Comparison of ENCODE assay signal across 20 cellular contexts in genomic region chr17:50685334-50685665, GRCh38. TPM values are rescaled to one million over a fixed set of nuclear protein-coding genes. Genes with fewer than 3 reads are reported as not detected.
A peak's percentile ranks its signal among the peaks of the same experiment; 100 is the strongest.
DNase-seq lines count a peak whose midpoint lies in the region; FAIRE-seq and TF ChIP-seq lines count a peak whose summit lies in the region.
"Had no signal": no experiment of that assay in that cellular context is flagged by ENCODE, and none has a peak within 500 bp of the region (broad histone marks: within the 10 kb centered on the region; RNA-seq: fewer than 3 reads in every experiment).

No MANE protein-coding gene starts in this region.

- H3K4me1 ChIP-seq in Caco-2 (peaks cover 90% of the 10 kb centered on the region), hepatocyte (ENCODE audit: insufficient read depth) (peaks cover 48% of the 10 kb centered on the region), parathyroid adenoma (peaks cover 12% of the 10 kb centered on the region), kidney (ENCODE audit: control insufficient read depth in 1 of 2, insufficient read depth in 1 of 2, low read depth in 1 of 2, low read length in 2 of 2) (peaks cover 12 to 21% of the 10 kb centered on the region in 2 donors)

- BruUV-seq in Caco-2 (replicated peaks; lab: Mats Ljungman, UMichigan) = TSS peak; percentile 30

- DNase-seq in Caco-2 = no peak
- no peak for DNase-seq in RWPE1 (ENCODE audit: low spot score)
- DNase-seq in hepatocyte (ENCODE audit: low spot score) = no peak
- DNase-seq in substantia nigra (lab: John Stamatoyannopoulos, UW) = no peak
- DNase-seq in D721Med (ENCODE audit: insufficient read length, low spot score) = no peak
- DNase-seq in kidney = no peak
- DNase-seq in G401 (ENCODE audit: low spot score) = no peak
- DNase-seq: ACHN; AML-193; CD4-positive, CD25-positive, alpha-beta regulatory T cell; DMS79; NCI-H1105 treated with DMSO at 0.1 percent for 48 hours; NCI-H1694 treated with DMSO at 0.1 percent for 48 hours; NCI-H226; NCI-H524 treated with DMSO at 0.1 percent for 48 hours; RPMI8226 had no signal

- H3K27me3 Mint-ChIP-seq in Caco-2 (ENCODE audit: insufficient read depth, unreplicated experiment) = no peaks in the 10 kb centered on the region

- H3K9ac ChIP-seq in parathyroid adenoma = no peak overlapping the region
- no peak overlapping the region for H3K9ac ChIP-seq in kidney (ENCODE audit: low read length in 2 of 2)

- no peak for TF ChIP-seq CTCF in Caco-2 (IDR thresholded peaks at IDR 0.05; ENCODE audit: insufficient read depth in 1 of 2, low read depth in 1 of 2, low read length in 1 of 2, severe bottlenecking in 1 of 2, unreplicated experiment in 1 of 2)
- no peak for TF ChIP-seq CTCF in RWPE1 (conservative IDR thresholded peaks at IDR 0.05; ENCODE audit: low read depth)
- no peak for TF ChIP-seq CTCF in hepatocyte (IDR thresholded peaks at IDR 0.05; ENCODE audit: poor library complexity)
- TF ChIP-seq CTCF in parathyroid adenoma (IDR thresholded peaks at IDR 0.05) = no peak
- TF ChIP-seq CTCF in D721Med (IDR thresholded peaks at IDR 0.05; ENCODE audit: insufficient read depth, missing control alignments) = no peak
- TF ChIP-seq CTCF in kidney (IDR thresholded peaks at IDR 0.05; ENCODE audit: borderline replicate concordance, extremely low read depth, insufficient read depth) = no peak

- in situ Hi-C loops in G401 (cut with HindIII; ENCODE audit: low sequenced_read_pairs) = no loop called here

- CTCF ChIA-PET in Caco-2 (lab: Charles Lee) = interaction anchor here (0.9 to 3.6 kb wide), 5 partner anchors 9 to 62 kb away, joined by 3 to 60 read pairs (median 17); no protein-coding TSS in a partner anchor
- CTCF ChIA-PET in RWPE1 (lab: Yijun Ruan, JAX) = interaction anchor here (0.7 to 1.8 kb wide), 3 partner anchors 54 to 203 kb away, joined by 3 to 7 read pairs (median 3); no protein-coding TSS in a partner anchor

- H3K4me3 ChIP-seq in Caco-2 (ENCODE audit: low read depth, low read length) (peak overlapping the region; percentile 38), hepatocyte (no peak overlapping the region), parathyroid adenoma (ENCODE audit: low read depth, low read length) (no peak overlapping the region), kidney (ENCODE audit: low read length in 2 of 2) (no peak overlapping the region)
- H3K4me3 ChIP-seq: HAP-1, SJSA1 had no signal

- intact Hi-C loops in Caco-2 (cut with micrococcal nuclease; ENCODE audit: unreplicated experiment) = no loop called here
- intact Hi-C loops in kidney (cut with DNase I) = loop anchor here (10.0 kb wide), 1 partner anchor 50 kb away; the partner anchor contains the start of gene ABCC3

- no peaks in the 10 kb centered on the region for H3K79me2 ChIP-seq in hepatocyte
- H3K79me2 ChIP-seq in parathyroid adenoma = no peaks in the 10 kb centered on the region

- H4K20me1 ChIP-seq in hepatocyte (ENCODE audit: insufficient read depth, poor library complexity, severe bottlenecking) = no peaks in the 10 kb centered on the region

- no peaks in the 10 kb centered on the region for H3K9me2 ChIP-seq in hepatocyte (replicated peaks; ENCODE audit: insufficient read depth)

- POLR2A ChIA-PET in Caco-2 (lab: Charles Lee) (interaction anchor here (0.5 to 1.9 kb wide), 6 partner anchors 14 to 775 kb away, joined by 3 to 13 read pairs (median 6); partner anchors contain the start of genes LUC7L3 and TOB1), RWPE1 (lab: Yijun Ruan, JAX; ENCODE audit: low non-redundant PET) (no interaction called here)

- peaks cover 76% of the 10 kb centered on the region for H3K4me1 Mint-ChIP-seq in Caco-2 (ENCODE audit: low read depth, unreplicated experiment)

- 96% methylated on average over 1 of the region's 1 CpG for WGBS in hepatocyte (ENCODE audit: low lambda C conversion rate, missing lambda C conversion rate)

- peak overlapping the region; percentile 96 for H3K27ac Mint-ChIP-seq in Caco-2 (ENCODE audit: unreplicated experiment)
- H3K27ac Mint-ChIP-seq: CD4-positive, CD25-positive, alpha-beta regulatory T cell; IgD-negative memory B cell had no signal

- H2AFZ ChIP-seq in hepatocyte (no peak overlapping the region), parathyroid adenoma (no peak overlapping the region)

- peak overlapping the region; percentile 62 for H3K4me2 ChIP-seq in hepatocyte
- no peak overlapping the region for H3K4me2 ChIP-seq in parathyroid adenoma (ENCODE audit: low read length)

- peaks cover under 1% of the 10 kb centered on the region; the same call in 1 of the 2 replicates for H3K36me3 ChIP-seq in Caco-2 (ENCODE audit: control insufficient read depth, insufficient read depth, low read length)
- H3K36me3 ChIP-seq in hepatocyte (replicated peaks; ENCODE audit: insufficient read depth, low read depth) = no peaks in the 10 kb centered on the region
- H3K36me3 ChIP-seq in parathyroid adenoma (ENCODE audit: control insufficient read depth, insufficient read depth, low read length) = no peaks in the 10 kb centered on the region
- no peaks in the 10 kb centered on the region for H3K36me3 ChIP-seq in kidney (ENCODE audit: control insufficient read depth in 1 of 2, insufficient read depth in 2 of 2, low read length in 2 of 2)
- H3K36me3 ChIP-seq: HAP-1, SJSA1 had no signal

- no peak for FAIRE-seq in D721Med (lab: Jason Lieb, UNC)
- no peak for FAIRE-seq in kidney (lab: Jason Lieb, UNC)

- peak overlapping the region; percentile 77 for H3K4me3 Mint-ChIP-seq in Caco-2 (ENCODE audit: unreplicated experiment)
- H3K4me3 Mint-ChIP-seq: CD4-positive, CD25-positive, alpha-beta regulatory T cell; IgD-negative memory B cell had no signal

- H3K36me3 Mint-ChIP-seq in Caco-2 (ENCODE audit: insufficient read depth, unreplicated experiment) = peaks cover 35% of the 10 kb centered on the region
- H3K36me3 Mint-ChIP-seq: CD4-positive, CD25-positive, alpha-beta regulatory T cell had no signal

- H3K9me3 Mint-ChIP-seq in Caco-2 (ENCODE audit: unreplicated experiment) = no peaks in the 10 kb centered on the region
- H3K9me3 Mint-ChIP-seq: CD4-positive, CD25-positive, alpha-beta regulatory T cell had no signal

- H3K27me3 ChIP-seq in Caco-2 (replicated peaks; ENCODE audit: control insufficient read depth, insufficient read depth, low read length) = no peaks in the 10 kb centered on the region
- no peaks in the 10 kb centered on the region for H3K27me3 ChIP-seq in hepatocyte
- no peaks in the 10 kb centered on the region for H3K27me3 ChIP-seq in parathyroid adenoma (ENCODE audit: control insufficient read depth, insufficient read depth, low read length)
- H3K27me3 ChIP-seq: SJSA1 had no signal

- H3K27ac ChIP-seq in RWPE1 (peak overlapping the region; percentile 94), hepatocyte (peak overlapping the region; percentile 99), parathyroid adenoma (peak overlapping the region; percentile 42), substantia nigra (ENCODE audit: low read depth, low read length, poor library complexity, severe bottlenecking) (no peak overlapping the region), kidney (ENCODE audit: low read depth in 2 of 2, low read length in 2 of 2) (no peak overlapping the region)
- H3K27ac ChIP-seq: SJSA1 had no signal

- H3K9me3 ChIP-seq in Caco-2 (no peaks in the 10 kb centered on the region), hepatocyte (ENCODE audit: low read depth) (no peaks in the 10 kb centered on the region), parathyroid adenoma (ENCODE audit: control insufficient read depth, low read length) (no peaks in the 10 kb centered on the region), kidney (ENCODE audit: control insufficient read depth in 1 of 2, low read length in 2 of 2) (no peaks in the 10 kb centered on the region)
- H3K9me3 ChIP-seq: HAP-1, SJSA1 had no signal

RNA-seq across cellular contexts. Expression of gene ANKRD40, which starts 22.4 kb away (rescaled TPM):
- total RNA-seq in Caco-2 (2022) = 113 and 114 TPM in 2 replicates
- total RNA-seq in hepatocyte = 28.1 and 30.8 TPM in 2 replicates
- polyA plus RNA-seq in hepatocyte = 10.3 and 11.4 TPM in 2 replicates
- 37.6 TPM for total RNA-seq in kidney
- 15.8 TPM for polyA plus RNA-seq in kidney (ENCODE audit: insufficient read depth, low read depth, low replicate concordance)
- 32.1 and 49.0 TPM in 2 replicates for total RNA-seq in G401 (2014; rRNA removed; shearing (Covaris generic))

RNA-seq across cellular contexts. Expression of gene LUC7L3, which starts 34.1 kb away (rescaled TPM):
- 284 and 287 TPM in 2 replicates for total RNA-seq in Caco-2 (2022)
- 56.4 and 56.9 TPM in 2 replicates for total RNA-seq in hepatocyte
- polyA plus RNA-seq in hepatocyte = 156 and 256 TPM in 2 replicates
- 91.9 TPM for total RNA-seq in kidney
- 74.3 TPM for polyA plus RNA-seq in kidney (ENCODE audit: insufficient read depth, low read depth, low replicate concordance)
- 15.0 and 26.3 TPM in 2 replicates for total RNA-seq in G401 (2014; rRNA removed; shearing (Covaris generic))

RNA-seq across cellular contexts. Expression of gene ABCC3, which starts 50.6 kb away (rescaled TPM):
- total RNA-seq in Caco-2 (2022) (39.3 and 45.6 TPM in 2 replicates), hepatocyte (12.6 and 18.1 TPM in 2 replicates), kidney (156 TPM)
- polyA plus RNA-seq in hepatocyte (16.9 and 19.2 TPM in 2 replicates), kidney (ENCODE audit: insufficient read depth, low read depth, low replicate concordance) (9.3 TPM)
- total RNA-seq in G401 (2014; rRNA removed; shearing (Covaris generic)) = not detected in 2 replicates

Comparison
In these comparisons a context has a peak if more than half of its experiments do, and no peak if none do; other contexts are left out.
1. H3K27ac ChIP-seq: peak in RWPE1 (single experiment), hepatocyte (single experiment) and parathyroid adenoma (single experiment); none in substantia nigra (single experiment) and kidney (0 of 2).
2. RNA of gene ABCC3, which starts 50.6 kb away (total RNA-seq): 156 TPM in kidney (single experiment), 39.3 to 45.6 TPM in Caco-2 and 12.6 to 18.1 TPM in hepatocyte; not detected in G401; every median in the first group is over 10 times any median in the second.